1 cellular context compared by ENCODE assay signal in genomic region chr20:54207743-54208491, GRCh38.
TF ChIP-seq lines count a peak whose summit lies in the region.

A gene with protein sequence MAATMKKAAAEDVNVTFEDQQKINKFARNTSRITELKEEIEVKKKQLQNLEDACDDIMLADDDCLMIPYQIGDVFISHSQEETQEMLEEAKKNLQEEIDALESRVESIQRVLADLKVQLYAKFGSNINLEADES (plus strand): TSS chr20:54208087. CDS start chr20:54208101, 14 bp downstream.

TF ChIP-seq in HepG2, 621 proteins besides CTCF, POLR2A, EP300 and RAD21 (continued from another document and continues in another):
- TF ChIP-seq, protein P1, sequence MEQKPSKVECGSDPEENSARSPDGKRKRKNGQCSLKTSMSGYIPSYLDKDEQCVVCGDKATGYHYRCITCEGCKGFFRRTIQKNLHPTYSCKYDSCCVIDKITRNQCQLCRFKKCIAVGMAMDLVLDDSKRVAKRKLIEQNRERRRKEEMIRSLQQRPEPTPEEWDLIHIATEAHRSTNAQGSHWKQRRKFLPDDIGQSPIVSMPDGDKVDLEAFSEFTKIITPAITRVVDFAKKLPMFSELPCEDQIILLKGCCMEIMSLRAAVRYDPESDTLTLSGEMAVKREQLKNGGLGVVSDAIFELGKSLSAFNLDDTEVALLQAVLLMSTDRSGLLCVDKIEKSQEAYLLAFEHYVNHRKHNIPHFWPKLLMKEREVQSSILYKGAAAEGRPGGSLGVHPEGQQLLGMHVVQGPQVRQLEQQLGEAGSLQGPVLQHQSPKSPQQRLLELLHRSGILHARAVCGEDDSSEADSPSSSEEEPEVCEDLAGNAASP (CRISPR knock-in tag; IDR thresholded peaks at IDR 0.05; ENCODE audit: borderline replicate concordance): peak; percentile 79
- no peak for TF ChIP-seq NR1H2 (CRISPR knock-in tag; IDR thresholded peaks at IDR 0.05; ENCODE audit: borderline replicate concordance, low read depth)
- TF ChIP-seq GTF2F1 (IDR thresholded peaks at IDR 0.05; ENCODE audit: low read length): no peak
- TF ChIP-seq, protein P2, sequence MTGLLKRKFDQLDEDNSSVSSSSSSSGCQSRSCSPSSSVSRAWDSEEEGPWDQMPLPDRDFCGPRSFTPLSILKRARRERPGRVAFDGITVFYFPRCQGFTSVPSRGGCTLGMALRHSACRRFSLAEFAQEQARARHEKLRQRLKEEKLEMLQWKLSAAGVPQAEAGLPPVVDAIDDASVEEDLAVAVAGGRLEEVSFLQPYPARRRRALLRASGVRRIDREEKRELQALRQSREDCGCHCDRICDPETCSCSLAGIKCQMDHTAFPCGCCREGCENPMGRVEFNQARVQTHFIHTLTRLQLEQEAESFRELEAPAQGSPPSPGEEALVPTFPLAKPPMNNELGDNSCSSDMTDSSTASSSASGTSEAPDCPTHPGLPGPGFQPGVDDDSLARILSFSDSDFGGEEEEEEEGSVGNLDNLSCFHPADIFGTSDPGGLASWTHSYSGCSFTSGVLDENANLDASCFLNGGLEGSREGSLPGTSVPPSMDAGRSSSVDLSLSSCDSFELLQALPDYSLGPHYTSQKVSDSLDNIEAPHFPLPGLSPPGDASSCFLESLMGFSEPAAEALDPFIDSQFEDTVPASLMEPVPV (CRISPR knock-in tag; IDR thresholded peaks at IDR 0.05): peak; percentile 83
- peak; percentile 89 for TF ChIP-seq TBP (CRISPR knock-in tag; IDR thresholded peaks at IDR 0.05)
- TF ChIP-seq TBX3 (IDR thresholded peaks at IDR 0.05; ENCODE audit: borderline replicate concordance): peak; percentile 87
- TF ChIP-seq, protein P3, sequence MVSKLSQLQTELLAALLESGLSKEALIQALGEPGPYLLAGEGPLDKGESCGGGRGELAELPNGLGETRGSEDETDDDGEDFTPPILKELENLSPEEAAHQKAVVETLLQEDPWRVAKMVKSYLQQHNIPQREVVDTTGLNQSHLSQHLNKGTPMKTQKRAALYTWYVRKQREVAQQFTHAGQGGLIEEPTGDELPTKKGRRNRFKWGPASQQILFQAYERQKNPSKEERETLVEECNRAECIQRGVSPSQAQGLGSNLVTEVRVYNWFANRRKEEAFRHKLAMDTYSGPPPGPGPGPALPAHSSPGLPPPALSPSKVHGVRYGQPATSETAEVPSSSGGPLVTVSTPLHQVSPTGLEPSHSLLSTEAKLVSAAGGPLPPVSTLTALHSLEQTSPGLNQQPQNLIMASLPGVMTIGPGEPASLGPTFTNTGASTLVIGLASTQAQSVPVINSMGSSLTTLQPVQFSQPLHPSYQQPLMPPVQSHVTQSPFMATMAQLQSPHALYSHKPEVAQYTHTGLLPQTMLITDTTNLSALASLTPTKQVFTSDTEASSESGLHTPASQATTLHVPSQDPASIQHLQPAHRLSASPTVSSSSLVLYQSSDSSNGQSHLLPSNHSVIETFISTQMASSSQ (IDR thresholded peaks at IDR 0.05; ENCODE audit: low read depth): no peak
- TF ChIP-seq, protein P3 (CRISPR knock-in tag; IDR thresholded peaks at IDR 0.05; ENCODE audit: borderline replicate concordance): peak; percentile 67; the same call in 1 of the 2 replicates
- 0 out of 2 replicates have a peak, but pooled peaks have one; percentile 52 for TF ChIP-seq NCOA1 (CRISPR knock-in tag; IDR thresholded peaks at IDR 0.05)
- peak; percentile 94 for TF ChIP-seq SALL2 (CRISPR knock-in tag; IDR thresholded peaks at IDR 0.05)
- no peak for TF ChIP-seq PCBP2 (optimal IDR thresholded peaks at IDR 0.05; ENCODE audit: low read depth, low read length, poor library complexity, severe bottlenecking)
- TF ChIP-seq ZNF713 (CRISPR knock-in tag; IDR thresholded peaks at IDR 0.05): no peak
- TF ChIP-seq HMG20B (CRISPR knock-in tag; conservative IDR thresholded peaks at IDR 0.05): peak; percentile 80
- TF ChIP-seq CHCHD3 (CRISPR knock-in tag; IDR thresholded peaks at IDR 0.05): peak; percentile 88; the same call in 1 of the 2 replicates
- TF ChIP-seq STAT5B (CRISPR knock-in tag; IDR thresholded peaks at IDR 0.05): 0 out of 2 replicates have a peak, but pooled peaks have one; percentile 7
- no peak for TF ChIP-seq CHD4 (IDR thresholded peaks at IDR 0.05; ENCODE audit: borderline replicate concordance, low read length)
- peak; percentile 96 for TF ChIP-seq SALL1 (CRISPR knock-in tag; IDR thresholded peaks at IDR 0.05)
- TF ChIP-seq ETS1 (CRISPR knock-in tag; IDR thresholded peaks at IDR 0.05): 0 out of 2 replicates have a peak, but pooled peaks have one; percentile 80
- peak; percentile 51; the same call in 1 of the 2 replicates for TF ChIP-seq CREM (IDR thresholded peaks at IDR 0.05)
- peak; percentile 23; the same call in 1 of the 2 replicates for TF ChIP-seq CREM (CRISPR knock-in tag; IDR thresholded peaks at IDR 0.05)
- TF ChIP-seq NFE2L1 (CRISPR knock-in tag; IDR thresholded peaks at IDR 0.05; ENCODE audit: borderline replicate concordance): no peak
- peak; percentile 92 for TF ChIP-seq ZMAT3 (CRISPR knock-in tag; conservative IDR thresholded peaks at IDR 0.05)
- TF ChIP-seq ZBTB39 (CRISPR knock-in tag; IDR thresholded peaks at IDR 0.05): peak; percentile 74; the same call in 1 of the 2 replicates
- peak; percentile 82 for TF ChIP-seq POLR2AphosphoS5 (IDR thresholded peaks at IDR 0.05; ENCODE audit: low read depth, low read length)
- peak; percentile 59 for TF ChIP-seq STAG1 (CRISPR knock-in tag; IDR thresholded peaks at IDR 0.05)
- TF ChIP-seq TRAFD1 (CRISPR knock-in tag; IDR thresholded peaks at IDR 0.05; ENCODE audit: borderline replicate concordance): no peak
- TF ChIP-seq ZNF280D (CRISPR knock-in tag; IDR thresholded peaks at IDR 0.05): no peak; the same call in 1 of the 2 replicates
- TF ChIP-seq SIN3A (IDR thresholded peaks at IDR 0.05; ENCODE audit: borderline replicate concordance, low read depth, low read length): peak; percentile 73; the same call in 1 of the 2 replicates
- TF ChIP-seq TAF15 (IDR thresholded peaks at IDR 0.05; ENCODE audit: low read depth, low read length, poor library complexity, severe bottlenecking): peak; percentile 62
- TF ChIP-seq FOXA1 (IDR thresholded peaks at IDR 0.05): no peak
- TF ChIP-seq FOXA1 (CRISPR knock-in tag; IDR thresholded peaks at IDR 0.05): peak; percentile 78
- no peak for TF ChIP-seq PAX8 (CRISPR knock-in tag; IDR thresholded peaks at IDR 0.05; ENCODE audit: borderline replicate concordance)
- peak; percentile 92; the same call in 1 of the 2 replicates for TF ChIP-seq ZNF766 (CRISPR knock-in tag; IDR thresholded peaks at IDR 0.05; ENCODE audit: borderline replicate concordance)
- TF ChIP-seq ZNF879 (CRISPR knock-in tag; IDR thresholded peaks at IDR 0.05): no peak; the same call in 1 of the 2 replicates
- TF ChIP-seq ZNF432 (CRISPR knock-in tag; IDR thresholded peaks at IDR 0.05; ENCODE audit: borderline replicate concordance): no peak
- no peak for TF ChIP-seq ZNF746 (CRISPR knock-in tag; IDR thresholded peaks at IDR 0.05)
- TF ChIP-seq SKIL (CRISPR knock-in tag; IDR thresholded peaks at IDR 0.05; ENCODE audit: borderline replicate concordance): no peak; the same call in 1 of the 2 replicates
- peak; percentile 92 for TF ChIP-seq HDAC2 (CRISPR knock-in tag; IDR thresholded peaks at IDR 0.05)
- TF ChIP-seq NAIF1 (CRISPR knock-in tag; IDR thresholded peaks at IDR 0.05; ENCODE audit: borderline replicate concordance): no peak; the same call in 1 of the 2 replicates
- peak; percentile 84 for TF ChIP-seq NFKBIZ (CRISPR knock-in tag; IDR thresholded peaks at IDR 0.05)
- TF ChIP-seq ZNF788 (CRISPR knock-in tag; IDR thresholded peaks at IDR 0.05; ENCODE audit: borderline replicate concordance): peak; percentile 97
- TF ChIP-seq ZNF749 (CRISPR knock-in tag; IDR thresholded peaks at IDR 0.05; ENCODE audit: borderline replicate concordance): peak; percentile 64; the same call in 1 of the 2 replicates
